Comparison of ENCODE assay signal across 15 cellular contexts in genomic region chr11:105344938-105345337, GRCh38.
"Had no signal": no experiment of that assay in that cellular context is flagged by ENCODE, and none has a peak within 500 bp of the region (broad histone marks: within the 10 kb centered on the region; RNA-seq: fewer than 3 reads in every experiment).

No MANE protein-coding gene starts in this region.

- DNase-seq: activated CD4-positive, alpha-beta T cell treated with anti-CD3 and anti-CD28 coated beads for 1 hour; activated CD4-positive, alpha-beta T cell treated with anti-CD3 and anti-CD28 coated beads, Interleukin-2, amount 50 U/mL, for 48 hours; activated gamma-delta T cell; activated naive CD8-positive, alpha-beta T cell treated with anti-CD3 and anti-CD28 coated beads, Interleukin-2, amount 10 ng/mL, durations not matched to agents 7 days and 5 days; activated T-cell treated with anti-CD3 and anti-CD28 coated beads, Interleukin-2, amount 50 U/mL, for 48 hours; anterior cingulate cortex; heart right ventricle; mesendoderm; nephron progenitor cell; sigmoid colon; stimulated activated CD4-positive, alpha-beta T cell treated with anti-CD3 and anti-CD28 coated beads, Interleukin-2, amount 100 ng/mL, for 24 hours; stimulated activated naive B cell treated with anti-CD40 and anti-IgM and Interleukin-4, amounts not matched to agents 10 μg/mL and 1 μg/mL and 100 μg/mL, for 72 hours; T-helper 9 cell; transverse colon had no signal

- ATAC-seq: heart right ventricle; left lobe of liver; stimulated activated naive B cell treated with anti-CD40 and anti-IgM and Interleukin-4, amounts not matched to agents 10 μg/mL and 1 μg/mL and 100 μg/mL, for 72 hours had no signal
